In the genomic region with DNA sequence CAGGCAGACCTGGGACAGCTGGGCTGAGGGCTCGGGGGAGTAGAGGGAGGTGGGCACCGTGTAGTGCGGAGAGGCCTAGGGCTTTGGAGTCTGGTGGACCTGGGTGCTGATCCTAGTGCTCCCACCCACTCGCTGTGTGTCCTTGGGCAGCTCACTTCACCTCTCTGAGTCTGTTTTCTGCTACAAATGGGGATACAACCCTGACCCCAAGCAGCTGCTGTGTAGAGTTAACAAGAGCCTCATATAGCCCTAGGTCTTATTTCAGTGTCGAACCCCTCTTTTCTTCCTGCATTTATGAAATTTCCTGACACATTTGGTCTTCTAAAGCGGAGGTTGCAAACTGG, we compare ENCODE assay signal across 1 cellular context.
A peak's percentile ranks its signal among the peaks of the same experiment; 100 is the strongest.
TF ChIP-seq lines count a peak whose summit lies in the region.

No MANE protein-coding gene starts in this region.

TF ChIP-seq in HepG2, 621 proteins besides CTCF, POLR2A, EP300 and RAD21:
- peak; percentile 97 for TF ChIP-seq ZNF768 (CRISPR knock-in tag; IDR thresholded peaks at IDR 0.05)
- TF ChIP-seq, protein P1, sequence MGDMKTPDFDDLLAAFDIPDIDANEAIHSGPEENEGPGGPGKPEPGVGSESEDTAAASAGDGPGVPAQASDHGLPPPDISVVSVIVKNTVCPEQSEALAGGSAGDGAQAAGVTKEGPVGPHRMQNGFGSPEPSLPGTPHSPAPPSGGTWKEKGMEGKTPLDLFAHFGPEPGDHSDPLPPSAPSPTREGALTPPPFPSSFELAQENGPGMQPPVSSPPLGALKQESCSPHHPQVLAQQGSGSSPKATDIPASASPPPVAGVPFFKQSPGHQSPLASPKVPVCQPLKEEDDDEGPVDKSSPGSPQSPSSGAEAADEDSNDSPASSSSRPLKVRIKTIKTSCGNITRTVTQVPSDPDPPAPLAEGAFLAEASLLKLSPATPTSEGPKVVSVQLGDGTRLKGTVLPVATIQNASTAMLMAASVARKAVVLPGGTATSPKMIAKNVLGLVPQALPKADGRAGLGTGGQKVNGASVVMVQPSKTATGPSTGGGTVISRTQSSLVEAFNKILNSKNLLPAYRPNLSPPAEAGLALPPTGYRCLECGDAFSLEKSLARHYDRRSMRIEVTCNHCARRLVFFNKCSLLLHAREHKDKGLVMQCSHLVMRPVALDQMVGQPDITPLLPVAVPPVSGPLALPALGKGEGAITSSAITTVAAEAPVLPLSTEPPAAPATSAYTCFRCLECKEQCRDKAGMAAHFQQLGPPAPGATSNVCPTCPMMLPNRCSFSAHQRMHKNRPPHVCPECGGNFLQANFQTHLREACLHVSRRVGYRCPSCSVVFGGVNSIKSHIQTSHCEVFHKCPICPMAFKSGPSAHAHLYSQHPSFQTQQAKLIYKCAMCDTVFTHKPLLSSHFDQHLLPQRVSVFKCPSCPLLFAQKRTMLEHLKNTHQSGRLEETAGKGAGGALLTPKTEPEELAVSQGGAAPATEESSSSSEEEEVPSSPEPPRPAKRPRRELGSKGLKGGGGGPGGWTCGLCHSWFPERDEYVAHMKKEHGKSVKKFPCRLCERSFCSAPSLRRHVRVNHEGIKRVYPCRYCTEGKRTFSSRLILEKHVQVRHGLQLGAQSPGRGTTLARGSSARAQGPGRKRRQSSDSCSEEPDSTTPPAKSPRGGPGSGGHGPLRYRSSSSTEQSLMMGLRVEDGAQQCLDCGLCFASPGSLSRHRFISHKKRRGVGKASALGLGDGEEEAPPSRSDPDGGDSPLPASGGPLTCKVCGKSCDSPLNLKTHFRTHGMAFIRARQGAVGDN (CRISPR knock-in tag; IDR thresholded peaks at IDR 0.05), result peak; percentile 25
- no peak for TF ChIP-seq ZNF614 (CRISPR knock-in tag; IDR thresholded peaks at IDR 0.05; ENCODE audit: borderline replicate concordance)
